6 cellular contexts compared by ENCODE assay signal in the genomic region with DNA sequence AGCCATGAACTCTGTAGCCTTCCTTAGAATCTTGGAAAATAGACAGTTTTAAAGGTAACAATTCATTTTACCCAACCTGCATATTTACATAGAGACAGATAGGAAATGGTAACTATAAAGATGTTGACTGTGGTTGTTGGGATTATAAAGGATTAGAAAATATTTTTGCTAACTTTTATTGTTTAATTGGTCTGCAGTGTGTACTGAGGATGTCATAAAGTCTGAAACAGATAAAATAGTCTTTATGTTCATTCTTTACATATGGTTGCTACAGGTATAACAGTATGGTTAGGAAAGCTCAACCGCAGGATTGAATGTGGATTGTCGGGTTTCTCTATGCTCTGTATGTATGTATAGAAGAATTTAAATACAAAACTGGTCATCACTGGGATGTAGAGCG. TPM values are rescaled to one million over a fixed set of nuclear protein-coding genes. Genes with fewer than 3 reads are reported as not detected.
"Had no signal": no experiment of that assay in that cellular context is flagged by ENCODE, and none has a peak within 500 bp of the region (broad histone marks: within the 10 kb centered on the region; RNA-seq: fewer than 3 reads in every experiment).

No MANE protein-coding gene starts in this region.

- DNase-seq: H9, HCEC 1CT, IMR-90 had no signal

- ATAC-seq: GM23338, K562 had no signal

- H3K4me3 ChIP-seq: GM23338, K562 had no signal

RNA-seq across cellular contexts. Expression of a gene that starts 7.3 kb away (rescaled TPM):
- total RNA-seq: HT-29 had no signal
